ENCODE assay signal across 29 cellular contexts in genomic region chr4:66636321-66636720, GRCh38.
"Had no signal": no experiment of that assay in that cellular context is flagged by ENCODE, and none has a peak within 500 bp of the region (broad histone marks: within the 10 kb centered on the region; RNA-seq: fewer than 3 reads in every experiment).

No MANE protein-coding gene starts in this region.

- H3K36me3 ChIP-seq: ascending aorta, brain microvascular endothelial cell, pancreas, prostate gland, sigmoid colon, upper lobe of left lung had no signal

- H3K4me1 ChIP-seq: ascending aorta, pancreas, prostate gland, sigmoid colon, upper lobe of left lung had no signal

- H3K27me3 Mint-ChIP-seq: activated CD4-positive, alpha-beta T cell treated with anti-CD3 and anti-CD28 coated beads for 36 hours; activated naive CD4-positive, alpha-beta T cell treated with anti-CD3 and anti-CD28 coated beads, Interleukin-2, amount 10 ng/mL, durations not matched to agents 7 days and 5 days; activated naive CD8-positive, alpha-beta T cell treated with anti-CD3 and anti-CD28 coated beads, Interleukin-2, amount 10 ng/mL, durations not matched to agents 7 days and 5 days; activated T-cell treated with anti-CD3 and anti-CD28 coated beads, Interleukin-2, amount 50 U/mL, for 24 hours; naive B cell; stimulated activated memory B cell treated with anti-CD40 and anti-IgM and Interleukin-4, amounts not matched to agents 10 μg/mL and 1 μg/mL and 100 μg/mL, for 72 hours; stimulated activated naive CD8-positive, alpha-beta T cell treated with anti-CD3 and anti-CD28 coated beads, Interleukin-15, amount 100 ng/mL, for 72 hours had no signal

- H3K4me1 Mint-ChIP-seq: activated CD4-positive, alpha-beta T cell treated with anti-CD3 and anti-CD28 coated beads for 36 hours; activated naive CD4-positive, alpha-beta T cell treated with anti-CD3 and anti-CD28 coated beads, Interleukin-2, amount 10 ng/mL, durations not matched to agents 7 days and 5 days; activated naive CD8-positive, alpha-beta T cell treated with anti-CD3 and anti-CD28 coated beads, Interleukin-2, amount 10 ng/mL, durations not matched to agents 7 days and 5 days; naive B cell; nephron progenitor cell; stimulated activated memory B cell treated with anti-CD40 and anti-IgM and Interleukin-4, amounts not matched to agents 10 μg/mL and 1 μg/mL and 100 μg/mL, for 72 hours; stimulated activated naive CD8-positive, alpha-beta T cell treated with anti-CD3 and anti-CD28 coated beads, Interleukin-15, amount 100 ng/mL, for 72 hours had no signal

- ATAC-seq: activated CD4-positive, alpha-beta T cell treated with anti-CD3 and anti-CD28 coated beads for 36 hours; esophagus mucosa; pancreas; stimulated activated memory B cell treated with anti-CD40 and anti-IgM and Interleukin-4, amounts not matched to agents 10 μg/mL and 1 μg/mL and 100 μg/mL, for 72 hours; stimulated activated naive CD8-positive, alpha-beta T cell treated with anti-CD3 and anti-CD28 coated beads, Interleukin-15, amount 100 ng/mL, for 72 hours had no signal

- H3K4me3 Mint-ChIP-seq: activated CD4-positive, alpha-beta T cell treated with anti-CD3 and anti-CD28 coated beads for 36 hours; activated naive CD4-positive, alpha-beta T cell treated with anti-CD3 and anti-CD28 coated beads, Interleukin-2, amount 10 ng/mL, durations not matched to agents 7 days and 5 days; activated naive CD8-positive, alpha-beta T cell treated with anti-CD3 and anti-CD28 coated beads, Interleukin-2, amount 10 ng/mL, durations not matched to agents 7 days and 5 days; activated T-cell treated with anti-CD3 and anti-CD28 coated beads, Interleukin-2, amount 50 U/mL, for 24 hours; mesothelial cell of epicardium; naive B cell; nephron progenitor cell; stimulated activated memory B cell treated with anti-CD40 and anti-IgM and Interleukin-4, amounts not matched to agents 10 μg/mL and 1 μg/mL and 100 μg/mL, for 72 hours; stimulated activated naive CD8-positive, alpha-beta T cell treated with anti-CD3 and anti-CD28 coated beads, Interleukin-15, amount 100 ng/mL, for 72 hours had no signal

- H3K27ac ChIP-seq: ascending aorta, brain microvascular endothelial cell, pancreas, prostate gland, sigmoid colon, upper lobe of left lung had no signal

- DNase-seq: activated CD4-positive, alpha-beta T cell treated with anti-CD3 and anti-CD28 coated beads for 36 hours; activated CD4-positive, alpha-beta T cell treated with anti-CD3 and anti-CD28 coated beads, Interleukin-2, amount 50 U/mL, for 48 hours; activated CD4-positive, CD25-positive, alpha-beta regulatory T cell; activated CD8-positive, alpha-beta memory T cell treated with anti-CD3 and anti-CD28 coated beads, Interleukin-2, amount 50 U/mL, for 48 hours; activated gamma-delta T cell; activated naive CD4-positive, alpha-beta T cell treated with anti-CD3 and anti-CD28 coated beads, Interleukin-2, amount 10 ng/mL, durations not matched to agents 7 days and 5 days; activated naive CD8-positive, alpha-beta T cell treated with anti-CD3 and anti-CD28 coated beads, Interleukin-2, amount 10 ng/mL, durations not matched to agents 7 days and 5 days; activated T-cell treated with anti-CD3 and anti-CD28 coated beads, Interleukin-2, amount 50 U/mL, for 24 hours; brain microvascular endothelial cell; foreskin fibroblast; head of caudate nucleus; hypothalamus; naive B cell; nephron progenitor cell; nucleus accumbens; pancreas; sigmoid colon; small intestine; stimulated activated CD4-positive, alpha-beta T cell treated with anti-CD3 and anti-CD28 coated beads, Interleukin-4, amount 100 ng/mL, for 4 hours; stimulated activated CD8-positive, alpha-beta memory T cell treated with anti-CD3 and anti-CD28 coated beads, Interleukin-4, amount 100 ng/mL, for 48 hours; stimulated activated naive CD8-positive, alpha-beta T cell treated with anti-CD3 and anti-CD28 coated beads, Interleukin-15, amount 100 ng/mL, for 72 hours; substantia nigra; T-helper 2 cell; upper lobe of left lung had no signal

- H3K27me3 ChIP-seq: ascending aorta, brain microvascular endothelial cell, pancreas, sigmoid colon, upper lobe of left lung had no signal

- H3K9me3 ChIP-seq: ascending aorta, pancreas, prostate gland, sigmoid colon, upper lobe of left lung had no signal

- H3K4me3 ChIP-seq: ascending aorta, pancreas, prostate gland, sigmoid colon, upper lobe of left lung had no signal

- H3K36me3 Mint-ChIP-seq: activated naive CD4-positive, alpha-beta T cell treated with anti-CD3 and anti-CD28 coated beads, Interleukin-2, amount 10 ng/mL, durations not matched to agents 7 days and 5 days; activated naive CD8-positive, alpha-beta T cell treated with anti-CD3 and anti-CD28 coated beads, Interleukin-2, amount 10 ng/mL, durations not matched to agents 7 days and 5 days; mesothelial cell of epicardium; naive B cell; stimulated activated memory B cell treated with anti-CD40 and anti-IgM and Interleukin-4, amounts not matched to agents 10 μg/mL and 1 μg/mL and 100 μg/mL, for 72 hours had no signal

- H3K9me3 Mint-ChIP-seq: activated naive CD4-positive, alpha-beta T cell treated with anti-CD3 and anti-CD28 coated beads, Interleukin-2, amount 10 ng/mL, durations not matched to agents 7 days and 5 days; activated naive CD8-positive, alpha-beta T cell treated with anti-CD3 and anti-CD28 coated beads, Interleukin-2, amount 10 ng/mL, durations not matched to agents 7 days and 5 days; mesothelial cell of epicardium; naive B cell; nephron progenitor cell; stimulated activated memory B cell treated with anti-CD40 and anti-IgM and Interleukin-4, amounts not matched to agents 10 μg/mL and 1 μg/mL and 100 μg/mL, for 72 hours; stimulated activated naive CD8-positive, alpha-beta T cell treated with anti-CD3 and anti-CD28 coated beads, Interleukin-15, amount 100 ng/mL, for 72 hours had no signal

- H3K27ac Mint-ChIP-seq: activated CD4-positive, alpha-beta T cell treated with anti-CD3 and anti-CD28 coated beads for 36 hours; activated naive CD4-positive, alpha-beta T cell treated with anti-CD3 and anti-CD28 coated beads, Interleukin-2, amount 10 ng/mL, durations not matched to agents 7 days and 5 days; activated naive CD8-positive, alpha-beta T cell treated with anti-CD3 and anti-CD28 coated beads, Interleukin-2, amount 10 ng/mL, durations not matched to agents 7 days and 5 days; activated T-cell treated with anti-CD3 and anti-CD28 coated beads, Interleukin-2, amount 50 U/mL, for 24 hours; mesothelial cell of epicardium; naive B cell; nephron progenitor cell; stimulated activated memory B cell treated with anti-CD40 and anti-IgM and Interleukin-4, amounts not matched to agents 10 μg/mL and 1 μg/mL and 100 μg/mL, for 72 hours; stimulated activated naive CD8-positive, alpha-beta T cell treated with anti-CD3 and anti-CD28 coated beads, Interleukin-15, amount 100 ng/mL, for 72 hours had no signal
